Comparison of ENCODE assay signal across 27 cellular contexts in genomic region chr19:522726-523125, GRCh38. TPM values are rescaled to one million over a fixed set of nuclear protein-coding genes. Genes with fewer than 3 reads are reported as not detected.
"Had no signal": no experiment of that assay in that cellular context is flagged by ENCODE, and none has a peak within 500 bp of the region (broad histone marks: within the 10 kb centered on the region; RNA-seq: fewer than 3 reads in every experiment).

No MANE protein-coding gene starts in this region.

- H3K27ac Mint-ChIP-seq: activated CD4-positive, alpha-beta memory T cell treated with anti-CD3 and anti-CD28 coated beads for 36 hours; activated naive CD4-positive, alpha-beta T cell treated with anti-CD3 and anti-CD28 coated beads for 36 hours; activated naive CD4-positive, alpha-beta T cell treated with anti-CD3 and anti-CD28 coated beads, Interleukin-2, amount 50 U/mL, for 72 hours; activated T-helper 1 cell treated with anti-CD3 and anti-CD28 coated beads, Interleukin-12 subunit alpha, Interleukin-12 subunit beta, Interleukin-2, Interleukin-4 antibody, amounts not matched to agents 30 ng/mL and 10 ng/mL and 1 ng/mL, durations not matched to agents 14 hours and 24 hours and 36 hours; T-helper 1 cell treated with Interleukin-12 subunit alpha and Interleukin-12 subunit beta and Interleukin-4 antibody, amounts not matched to agents 30 μg/mL and 1 μg/mL, for 36 hours; T-helper 2 cell treated with Interferon-gamma antibody and Interleukin-4, amounts not matched to agents 5 μg/mL and 100 μg/mL, for 36 hours had no signal

- H3K36me3 Mint-ChIP-seq: activated CD4-positive, alpha-beta memory T cell treated with anti-CD3 and anti-CD28 coated beads for 36 hours; activated naive CD4-positive, alpha-beta T cell treated with anti-CD3 and anti-CD28 coated beads, Interleukin-2, amount 50 U/mL, for 72 hours had no signal

- H3K4me3 Mint-ChIP-seq: activated CD4-positive, alpha-beta memory T cell treated with anti-CD3 and anti-CD28 coated beads for 36 hours; activated naive CD4-positive, alpha-beta T cell treated with anti-CD3 and anti-CD28 coated beads for 36 hours; activated T-cell treated with anti-CD3 and anti-CD28 coated beads, Interleukin-2, amount 50 U/mL, for 4 hours; activated T-helper 1 cell treated with anti-CD3 and anti-CD28 coated beads, Interleukin-12 subunit alpha, Interleukin-12 subunit beta, Interleukin-2, Interleukin-4 antibody, amounts not matched to agents 30 ng/mL and 10 ng/mL and 1 ng/mL, durations not matched to agents 14 hours and 24 hours and 36 hours; T-helper 1 cell treated with Interleukin-12 subunit alpha and Interleukin-12 subunit beta and Interleukin-4 antibody, amounts not matched to agents 30 μg/mL and 1 μg/mL, for 36 hours; T-helper 2 cell treated with Interferon-gamma antibody and Interleukin-4, amounts not matched to agents 5 μg/mL and 100 μg/mL, for 36 hours had no signal

- H3K27me3 ChIP-seq: adrenal gland, body of pancreas had no signal

- H3K4me1 ChIP-seq: adrenal gland, body of pancreas, breast epithelium had no signal

- H3K9me3 ChIP-seq: adrenal gland, body of pancreas, breast epithelium had no signal

- DNase-seq: activated CD4-positive, alpha-beta memory T cell treated with anti-CD3 and anti-CD28 coated beads for 36 hours; activated CD4-positive, alpha-beta T cell treated with anti-CD3 and anti-CD28 coated beads, Interleukin-2, amount 50 U/mL, for 1 hour; activated CD8-positive, alpha-beta memory T cell treated with anti-CD3 and anti-CD28 coated beads, Interleukin-2, amount 50 U/mL, for 4 hours; activated gamma-delta T cell treated with Interleukin-2 at 50 U/mL for 16 hours; activated naive CD4-positive, alpha-beta T cell treated with anti-CD3 and anti-CD28 coated beads for 36 hours; activated T-cell treated with anti-CD3 and anti-CD28 coated beads for 4 hours; activated T-cell treated with anti-CD3 and anti-CD28 coated beads, Interleukin-2, amount 50 U/mL, for 4 hours; adrenal gland; body of pancreas; NCI-H1092 treated with DMSO at 0.1 percent for 48 hours; NCI-H1417; NCI-H187; NCI-H2029 treated with DMSO at 0.1 percent for 48 hours; NCI-H345; NCI-H524 treated with DMSO at 0.1 percent for 48 hours; NK-92 treated with Interleukin-12 subunit alpha and Interleukin-12 subunit beta, amount 100 ng/mL, for 24 hours; PC-9; Right ventricle myocardium superior had no signal

- H3K27ac ChIP-seq: adrenal gland, body of pancreas, breast epithelium, PC-9, SK-N-MC had no signal

- ATAC-seq: activated naive CD4-positive, alpha-beta T cell treated with anti-CD3 and anti-CD28 coated beads, Interleukin-2, amount 50 U/mL, for 72 hours; activated T-cell treated with anti-CD3 and anti-CD28 coated beads, Interleukin-2, amount 50 U/mL, for 4 hours; body of pancreas had no signal

- H3K9me3 Mint-ChIP-seq: activated CD4-positive, alpha-beta memory T cell treated with anti-CD3 and anti-CD28 coated beads for 36 hours; activated naive CD4-positive, alpha-beta T cell treated with anti-CD3 and anti-CD28 coated beads for 36 hours; activated naive CD4-positive, alpha-beta T cell treated with anti-CD3 and anti-CD28 coated beads, Interleukin-2, amount 50 U/mL, for 72 hours; activated T-cell treated with anti-CD3 and anti-CD28 coated beads, Interleukin-2, amount 50 U/mL, for 4 hours; activated T-helper 1 cell treated with anti-CD3 and anti-CD28 coated beads, Interleukin-12 subunit alpha, Interleukin-12 subunit beta, Interleukin-2, Interleukin-4 antibody, amounts not matched to agents 30 ng/mL and 10 ng/mL and 1 ng/mL, durations not matched to agents 14 hours and 24 hours and 36 hours; T-helper 1 cell treated with Interleukin-12 subunit alpha and Interleukin-12 subunit beta and Interleukin-4 antibody, amounts not matched to agents 30 μg/mL and 1 μg/mL, for 36 hours; T-helper 2 cell treated with Interferon-gamma antibody and Interleukin-4, amounts not matched to agents 5 μg/mL and 100 μg/mL, for 36 hours had no signal

- H3K27me3 Mint-ChIP-seq: activated CD4-positive, alpha-beta memory T cell treated with anti-CD3 and anti-CD28 coated beads for 36 hours had no signal

- H3K4me3 ChIP-seq: adrenal gland, body of pancreas, breast epithelium, PC-9, SK-N-MC had no signal

- H3K36me3 ChIP-seq: adrenal gland, breast epithelium had no signal

RNA-seq across cellular contexts. Expression of gene GZMM, which starts 21.1 kb away (rescaled TPM):
- total RNA-seq: NCI-H460, OCI-LY7 had no signal

RNA-seq across cellular contexts. Expression of gene MADCAM1, which starts 26.4 kb away (rescaled TPM):
- total RNA-seq: M059J, NCI-H460 had no signal
